8 cellular contexts compared by ENCODE assay signal in genomic region chr1:237562247-237562823, GRCh38.
DNase-seq lines count a peak whose midpoint lies in the region; ATAC-seq and TF ChIP-seq lines count a peak whose summit lies in the region.

No MANE protein-coding gene starts in this region.

- peak; percentile 58 for TF ChIP-seq CTCF in upper lobe of right lung (IDR thresholded peaks at IDR 0.05)

- H3K4me1 ChIP-seq in upper lobe of right lung, result no peaks in the 10 kb centered on the region

- no peaks in the 10 kb centered on the region for H3K9me3 ChIP-seq in upper lobe of right lung

- intact Hi-C loops in upper lobe of right lung (cut with DNase I), result no loop called here

- no peak overlapping the region for H3K27ac ChIP-seq in upper lobe of right lung

- ATAC-seq in GM19351 (IDR thresholded peaks at IDR 0.05; ENCODE audit: unreplicated experiment) (peak; percentile 86), HG03378 (IDR thresholded peaks at IDR 0.05; ENCODE audit: unreplicated experiment) (peak; percentile 94), upper lobe of right lung (peak; percentile 60)

- H3K36me3 ChIP-seq in upper lobe of right lung, result no peaks in the 10 kb centered on the region

- H3K4me3 ChIP-seq in upper lobe of right lung, result no peak overlapping the region

- DNase-seq in DMS153 (lab: John Stamatoyannopoulos, UW), result peak; percentile 1
- peak; percentile 60 for DNase-seq in NCI-H446 treated with DMSO at 0.1 percent for 48 hours (lab: John Stamatoyannopoulos, UW)
- peak; percentile 74 for DNase-seq in amniotic stem cell (lab: John Stamatoyannopoulos, UW)
- DNase-seq in iPS-NIHi7 (ENCODE audit: extremely low spot score), result peak; percentile 67
- no peak for DNase-seq in upper lobe of right lung
- DNase-seq in HK-2 (ENCODE audit: unreplicated experiment), result no peak

- H3K27me3 ChIP-seq in upper lobe of right lung, result no peaks in the 10 kb centered on the region

Comparison
In these comparisons a context has a peak if more than half of its experiments do, and no peak if none do; other contexts are left out.
1. DNase-seq: peak in DMS153 (single experiment), NCI-H446 treated with DMSO at 0.1 percent for 48 hours (single experiment), amniotic stem cell (single experiment) and iPS-NIHi7 (single experiment); none in upper lobe of right lung (single experiment) and HK-2 (single experiment).
2. Peak in every context shown above with its lines, with median percentiles within 50 percentile points of each other: ATAC-seq.